17 cellular contexts compared by ENCODE assay signal in genomic region chrX:111284615-111285294, GRCh38. TPM values are rescaled to one million over a fixed set of nuclear protein-coding genes. Genes with fewer than 3 reads are reported as not detected.
"Had no signal": no experiment of that assay in that cellular context is flagged by ENCODE, and none has a peak within 500 bp of the region (broad histone marks: within the 10 kb centered on the region; RNA-seq: fewer than 3 reads in every experiment).

No MANE protein-coding gene starts in this region.

- H3K4me3 ChIP-seq: ascending aorta, cardiac muscle cell, dorsolateral prefrontal cortex, gastrocnemius medialis, heart left ventricle, tibial nerve, uterus had no signal

- H3K4me1 ChIP-seq: ascending aorta, gastrocnemius medialis, heart left ventricle, tibial nerve, uterus had no signal

- H3K36me3 ChIP-seq: ascending aorta, cardiac muscle cell, gastrocnemius medialis, heart left ventricle, tibial nerve, uterus, WERI-Rb-1 had no signal

- H3K27ac ChIP-seq: ascending aorta, cardiac muscle cell, dorsolateral prefrontal cortex, gastrocnemius medialis, heart left ventricle, tibial nerve, uterus, WERI-Rb-1 had no signal

- DNase-seq: activated CD4-positive, alpha-beta T cell treated with anti-CD3 and anti-CD28 coated beads, Interleukin-2, amount 50 U/mL, for 48 hours; activated naive CD4-positive, alpha-beta T cell treated with Interleukin-2 at 50 U/mL for 16 hours; dorsolateral prefrontal cortex; erythroblast; gastrocnemius medialis; heart left ventricle; left cardiac atrium; stimulated activated CD4-positive, alpha-beta T cell treated with anti-CD3 and anti-CD28 coated beads, Interleukin-4, amount 100 ng/mL, for 24 hours; stimulated activated naive CD4-positive, alpha-beta T cell; substantia nigra; uterus; WERI-Rb-1 had no signal

- H3K9me3 ChIP-seq: ascending aorta, gastrocnemius medialis, heart left ventricle, tibial nerve, uterus had no signal

- H3K27me3 ChIP-seq: ascending aorta, cardiac muscle cell, uterus had no signal

- ATAC-seq: activated T-helper 17 cell treated with anti-CD3 and anti-CD28 coated beads, Interleukin-2, amount 50 U/mL, for 72 hours; gastrocnemius medialis; left cardiac atrium had no signal

RNA-seq across cellular contexts. Expression of gene CAPN6, which starts 14.5 kb away (rescaled TPM):
- total RNA-seq: activated T-helper 17 cell treated with anti-CD3 and anti-CD28 coated beads, Interleukin-2, amount 50 U/mL, for 72 hours; osteocyte had no signal
